11 cellular contexts compared by ENCODE assay signal in genomic region chr16:79372504-79373184, GRCh38.
DNase-seq lines count a peak whose midpoint lies in the region; ATAC-seq and TF ChIP-seq lines count a peak whose summit lies in the region.
"Had no signal": no experiment of that assay in that cellular context is flagged by ENCODE, and none has a peak within 500 bp of the region (broad histone marks: within the 10 kb centered on the region; RNA-seq: fewer than 3 reads in every experiment).

No MANE protein-coding gene starts in this region.

- no peaks in the 10 kb centered on the region for H3K27me3 ChIP-seq in gastroesophageal sphincter
- H3K27me3 ChIP-seq: cardiac muscle cell had no signal

- intact Hi-C loops in natural killer cell (cut with micrococcal nuclease), result no loop called here

- WGBS in gastroesophageal sphincter (ENCODE audit: low coverage in 1 of 2), 2 donors, result 14 to 74% methylated on average over 1 to 3 of the region's 7 CpGs

- H3K27ac ChIP-seq in gastroesophageal sphincter, result no peak overlapping the region
- H3K27ac ChIP-seq: cardiac muscle cell had no signal

- ATAC-seq in natural killer cell, result peak; percentile 46 to 68 (median 67)
- ATAC-seq in gastroesophageal sphincter, result no peak
- ATAC-seq in HG03095 (IDR thresholded peaks at IDR 0.05; ENCODE audit: unreplicated experiment), result no peak

- TF ChIP-seq POLR2A in gastroesophageal sphincter (IDR thresholded peaks at IDR 0.05), result no peak

- peaks cover 0 to 14% (median 0%) of the 10 kb centered on the region in 3 donors for H3K9me3 ChIP-seq in gastroesophageal sphincter

- H3K27me3 Mint-ChIP-seq in natural killer cell (ENCODE audit: low read depth in 2 of 2), result no peaks in the 10 kb centered on the region

- no peak for TF ChIP-seq CTCF in natural killer cell (IDR thresholded peaks at IDR 0.05)
- no peak for TF ChIP-seq CTCF in gastroesophageal sphincter (IDR thresholded peaks at IDR 0.05)

- H3K9me3 Mint-ChIP-seq in natural killer cell, result peaks cover 4 to 9% of the 10 kb centered on the region in 2 donors

- H3K36me3 Mint-ChIP-seq in natural killer cell, result peaks cover 12% of the 10 kb centered on the region

- no peak overlapping the region for H3K4me3 Mint-ChIP-seq in natural killer cell

- H3K36me3 ChIP-seq in gastroesophageal sphincter, result no peaks in the 10 kb centered on the region
- H3K36me3 ChIP-seq: cardiac muscle cell had no signal

- H3K4me1 Mint-ChIP-seq in natural killer cell, result peaks cover 33 to 48% of the 10 kb centered on the region in 2 donors

- TF ChIP-seq EP300 in gastroesophageal sphincter (IDR thresholded peaks at IDR 0.05), result no peak

- no peak overlapping the region for H3K4me3 ChIP-seq in gastroesophageal sphincter
- H3K4me3 ChIP-seq: cardiac muscle cell had no signal

- peak overlapping the region in 1 of 2 donors; percentile 72 for H3K27ac Mint-ChIP-seq in natural killer cell

- no peaks in the 10 kb centered on the region for H3K4me1 ChIP-seq in gastroesophageal sphincter

- DNase-seq in A172 (ENCODE audit: low spot score), result peak; percentile 2
- peak; percentile 86 for DNase-seq in HK-2 (ENCODE audit: unreplicated experiment)
- DNase-seq in activated T-helper 9 cell treated with anti-CD3 and anti-CD28 coated beads, Interleukin-2, amount 50 U/mL, for 16 hours (ENCODE audit: low read depth), result peak; percentile 36
- DNase-seq in natural killer cell, result peak; percentile 45
- DNase-seq in DMS153 treated with DMSO at 0.1 percent for 48 hours (lab: John Stamatoyannopoulos, UW; ENCODE audit: unreplicated experiment), result no peak
- DNase-seq in SHP77 (lab: John Stamatoyannopoulos, UW), result no peak
- DNase-seq: NCI-H1092 treated with DMSO at 0.1 percent for 48 hours, T-helper 1 cell had no signal

Comparison
In these comparisons a context has a peak if more than half of its experiments do, and no peak if none do; other contexts are left out.
1. DNase-seq: peak in A172 (single experiment), HK-2 (single experiment), activated T-helper 9 cell treated with anti-CD3 and anti-CD28 coated beads, Interleukin-2, amount 50 U/mL, for 16 hours (single experiment) and natural killer cell (single experiment); none in DMS153 treated with DMSO at 0.1 percent for 48 hours (single experiment) and SHP77 (0 of 2).
2. ATAC-seq: peak in natural killer cell (3 of 3); none in gastroesophageal sphincter (single experiment) and HG03095 (single experiment).